In genomic region chr2:147482111-147482510, GRCh38 we compare ENCODE assay signal across 21 cellular contexts.
DNase-seq lines count a peak whose midpoint lies in the region; ATAC-seq and TF ChIP-seq lines count a peak whose summit lies in the region.
"Had no signal": no experiment of that assay in that cellular context is flagged by ENCODE, and none has a peak within 500 bp of the region (broad histone marks: within the 10 kb centered on the region; RNA-seq: fewer than 3 reads in every experiment).

No MANE protein-coding gene starts in this region.

- H3K9me2 ChIP-seq in HCT116 (ENCODE audit: insufficient read depth): no peaks in the 10 kb centered on the region

- no peak overlapping the region for H2BK15ac ChIP-seq in neuronal stem cell (ENCODE audit: low read length)

- no peaks in the 10 kb centered on the region for H3K9me3 ChIP-seq in HCT116 (ENCODE audit: control insufficient read depth in 1 of 2, insufficient read depth in 1 of 2, low read depth in 1 of 2, low read length in 2 of 2)
- H3K9me3 ChIP-seq in neuronal stem cell (replicated peaks in 1 of 2; ENCODE audit: control insufficient read depth in 2 of 2, insufficient read depth in 1 of 2, low read depth in 1 of 2, low read length in 2 of 2): no peaks in the 10 kb centered on the region
- H3K9me3 ChIP-seq: A549, MG63 had no signal

- H3K27ac ChIP-seq in HCT116 (ENCODE audit: low read depth, low read length) (no peak overlapping the region), neuronal stem cell (replicated peaks; ENCODE audit: low read length) (no peak overlapping the region), coronary artery (no peak overlapping the region)
- H3K27ac ChIP-seq: A549, C4-2B, HL-60 had no signal

- H3K23ac ChIP-seq in neuronal stem cell (ENCODE audit: low read depth, low read length, poor library complexity): no peak overlapping the region

- H3K4me3 ChIP-seq in HCT116 (replicated peaks in 1 of 2; ENCODE audit: low read depth in 1 of 2, low read length in 2 of 2): no peak overlapping the region
- no peak overlapping the region for H3K4me3 ChIP-seq in fibroblast of villous mesenchyme (ENCODE audit: low read depth, low read length)
- no peak overlapping the region for H3K4me3 ChIP-seq in neuronal stem cell (ENCODE audit: low read length in 2 of 2)
- no peak overlapping the region for H3K4me3 ChIP-seq in coronary artery
- H3K4me3 ChIP-seq: A549, MG63 had no signal

- H3K9ac ChIP-seq in HCT116 (ENCODE audit: low read length) (no peak overlapping the region), neuronal stem cell (ENCODE audit: low read depth, low read length, poor library complexity) (no peak overlapping the region)

- BruUV-seq in HCT116 (replicated peaks; lab: Mats Ljungman, UMichigan): no TSS peak

- H4K8ac ChIP-seq in neuronal stem cell (ENCODE audit: low read depth, low read length): no peak overlapping the region

- ATAC-seq in HCT116: no peak
- ATAC-seq: A549, SK-N-SH treated with all-trans-retinoic acid at 6 μM for 48 hours had no signal

- H2AK5ac ChIP-seq in neuronal stem cell (ENCODE audit: low read depth, low read length): no peak overlapping the region

- H4K91ac ChIP-seq in neuronal stem cell (ENCODE audit: low read depth, low read length, poor library complexity): no peak overlapping the region

- H2BK5ac ChIP-seq in neuronal stem cell (ENCODE audit: low read length): no peak overlapping the region

- H3K36me3 Mint-ChIP-seq in activated naive CD4-positive, alpha-beta T cell treated with anti-CD3 and anti-CD28 coated beads for 36 hours (ENCODE audit: low read depth): no peaks in the 10 kb centered on the region

- no CpG with 5 or more reads among the region's 5 CpGs for WGBS in neuronal stem cell (ENCODE audit: extremely low coverage in 2 of 2, insufficient read length in 2 of 2, insufficient replicate concordance in 1 of 2), 2 donors

- no peaks in the 10 kb centered on the region for H3K79me2 ChIP-seq in HCT116 (ENCODE audit: insufficient read depth, low read length)

- H3K27me3 ChIP-seq in HCT116 (ENCODE audit: insufficient read depth, low read length) (no peaks in the 10 kb centered on the region), neuronal stem cell (ENCODE audit: control insufficient read depth in 3 of 3, insufficient read depth in 3 of 3, low read depth in 1 of 3, low read length in 3 of 3) (no peaks in the 10 kb centered on the region)

- H3K4me1 Mint-ChIP-seq in activated naive CD4-positive, alpha-beta T cell treated with anti-CD3 and anti-CD28 coated beads for 36 hours (ENCODE audit: low read depth): peaks cover 3% of the 10 kb centered on the region

- no peak overlapping the region for H3K27ac Mint-ChIP-seq in activated naive CD4-positive, alpha-beta T cell treated with anti-CD3 and anti-CD28 coated beads for 36 hours

- POLR2A ChIA-PET in HCT116 (lab: Charles Lee): no interaction called here

- no peak for TF ChIP-seq POLR2A in HCT116 (IDR thresholded peaks at IDR 0.05; ENCODE audit: borderline replicate concordance, extremely low read depth, insufficient read depth, insufficient read length)

- H3K4me1 ChIP-seq in HCT116 (ENCODE audit: control insufficient read depth in 1 of 2, insufficient read depth in 2 of 2, low read length in 2 of 2) (no peaks in the 10 kb centered on the region), neuronal stem cell (ENCODE audit: control insufficient read depth in 2 of 2, insufficient read depth in 1 of 2, low read depth in 1 of 2, low read length in 2 of 2) (no peaks in the 10 kb centered on the region)
- H3K4me1 ChIP-seq: A549 had no signal

- DNase-seq in AG20443 (ENCODE audit: low spot score) (peak; percentile 26), HCT116 (ENCODE audit: low read depth, low spot score) (no peak), fibroblast of villous mesenchyme (ENCODE audit: low read depth) (peak; percentile 5), neuronal stem cell (ENCODE audit: low spot score) (no peak), coronary artery (ENCODE audit: low spot score) (no peak), NCI-H748 (lab: John Stamatoyannopoulos, UW; ENCODE audit: unreplicated experiment) (no peak)
- DNase-seq in activated naive CD4-positive, alpha-beta T cell treated with anti-CD3 and anti-CD28 coated beads for 36 hours: no peak
- DNase-seq in activated CD8-positive, alpha-beta memory T cell treated with anti-CD3 and anti-CD28 coated beads, Interleukin-2, amount 50 U/mL, for 48 hours: no peak
- DNase-seq: IMR-90, MG63, NCI-H1048, NCI-H146, NCI-H2029 treated with DMSO at 0.1 percent for 48 hours, NCI-H2171 treated with DMSO at 0.1 percent for 48 hours, NCI-H774, OCI-M1, SHP77 had no signal

- H3K27me3 Mint-ChIP-seq in activated naive CD4-positive, alpha-beta T cell treated with anti-CD3 and anti-CD28 coated beads for 36 hours (ENCODE audit: low read depth): no peaks in the 10 kb centered on the region

- no peak overlapping the region for H2BK120ac ChIP-seq in neuronal stem cell (ENCODE audit: low read depth, low read length)

- no peak overlapping the region for H3K14ac ChIP-seq in neuronal stem cell (ENCODE audit: low read length)

- H2AFZ ChIP-seq in HCT116 (ENCODE audit: low read depth, low read length, poor library complexity, severe bottlenecking) (no peak overlapping the region), neuronal stem cell (ENCODE audit: low read length) (peak overlapping the region; percentile 6)

- no peak overlapping the region for H3K4me3 Mint-ChIP-seq in activated naive CD4-positive, alpha-beta T cell treated with anti-CD3 and anti-CD28 coated beads for 36 hours

- no peaks in the 10 kb centered on the region for H3K36me3 ChIP-seq in HCT116 (ENCODE audit: control insufficient read depth in 1 of 2, insufficient read depth in 2 of 2, low read length in 2 of 2)
- no peaks in the 10 kb centered on the region for H3K36me3 ChIP-seq in neuronal stem cell (replicated peaks in 1 of 2; ENCODE audit: control insufficient read depth in 2 of 2, insufficient read depth in 2 of 2, low read length in 2 of 2)
- H3K36me3 ChIP-seq: MG63 had no signal

- H3K79me1 ChIP-seq in neuronal stem cell (ENCODE audit: low read depth, low read length): no peaks in the 10 kb centered on the region

- CTCF ChIA-PET in HCT116 (lab: Charles Lee): no interaction called here
- CTCF ChIA-PET in activated naive CD4-positive, alpha-beta T cell treated with anti-CD3 and anti-CD28 coated beads for 36 hours (lab: Charles Lee): no interaction called here

- no peak overlapping the region for H3K4ac ChIP-seq in neuronal stem cell (ENCODE audit: low read length)

- RAD21 ChIA-PET in HCT116 (lab: Charles Lee; ENCODE audit: low non-redundant PET in 1 of 2, low total read pairs in 2 of 2, uncharacterized antibody in 2 of 2, unreplicated experiment in 2 of 2): no interaction called here

- H3K18ac ChIP-seq in neuronal stem cell (ENCODE audit: low read length): no peak overlapping the region

- TF ChIP-seq CTCF in HCT116 (IDR thresholded peaks at IDR 0.05 in 2 of 3, conservative IDR thresholded peaks at IDR 0.05 in 1 of 3; ENCODE audit: borderline replicate concordance in 1 of 3, insufficient read depth in 1 of 3, low read depth in 2 of 3, low read length in 2 of 3): no peak
- TF ChIP-seq CTCF in fibroblast of villous mesenchyme (IDR thresholded peaks at IDR 0.05; ENCODE audit: insufficient read depth, low read depth, low read length): no peak
- no peak for TF ChIP-seq CTCF in coronary artery (IDR thresholded peaks at IDR 0.05)

- H3K4me2 ChIP-seq in HCT116 (ENCODE audit: low read length): no peak overlapping the region
- no peak overlapping the region for H3K4me2 ChIP-seq in neuronal stem cell (ENCODE audit: insufficient read depth, low read length, poor library complexity, severe bottlenecking)
- H3K4me2 ChIP-seq: A549 had no signal

- H4K20me1 ChIP-seq in HCT116 (ENCODE audit: insufficient read depth): no peaks in the 10 kb centered on the region

- no peak for TF ChIP-seq RAD21 in HCT116 (IDR thresholded peaks at IDR 0.05; ENCODE audit: low read depth)

- H3K9me3 Mint-ChIP-seq in activated naive CD4-positive, alpha-beta T cell treated with anti-CD3 and anti-CD28 coated beads for 36 hours: no peaks in the 10 kb centered on the region

- H2BK12ac ChIP-seq in neuronal stem cell (ENCODE audit: low read length): no peak overlapping the region

- intact Hi-C loops in HCT116 (cut with micrococcal nuclease): no loop called here
- intact Hi-C loops in activated naive CD4-positive, alpha-beta T cell treated with anti-CD3 and anti-CD28 coated beads for 36 hours (cut with micrococcal nuclease): no loop called here

TF ChIP-seq in HCT116, 20 proteins besides CTCF, POLR2A, EP300 and RAD21:
- TF ChIP-seq ZBTB33 (IDR thresholded peaks at IDR 0.05; ENCODE audit: extremely low read depth, insufficient replicate concordance, low read length): no peak
- no peak for TF ChIP-seq ATF3 (IDR thresholded peaks at IDR 0.05)
- TF ChIP-seq YY1 (IDR thresholded peaks at IDR 0.05; ENCODE audit: extremely low read depth, insufficient replicate concordance, low read depth, low read length): no peak
- TF ChIP-seq TCF7L2 (IDR thresholded peaks at IDR 0.05; ENCODE audit: borderline replicate concordance, extremely low read depth, insufficient read depth, insufficient read length): peak; percentile 62

Comparison
In these comparisons a context has a peak if more than half of its experiments do, and no peak if none do; other contexts are left out.
1. DNase-seq: peak in AG20443 (single experiment) and fibroblast of villous mesenchyme (single experiment); none in HCT116 (single experiment), neuronal stem cell (single experiment), coronary artery (single experiment), activated naive CD4-positive, alpha-beta T cell treated with anti-CD3 and anti-CD28 coated beads for 36 hours (single experiment), activated CD8-positive, alpha-beta memory T cell treated with anti-CD3 and anti-CD28 coated beads, Interleukin-2, amount 50 U/mL, for 48 hours (single experiment) and NCI-H748 (single experiment).